In genomic region chr2:148020358-148021058, GRCh38 we compare ENCODE assay signal across 8 cellular contexts. TPM values are rescaled to one million over a fixed set of nuclear protein-coding genes. Genes with fewer than 3 reads are reported as not detected.
A peak's percentile ranks its signal among the peaks of the same experiment; 100 is the strongest.
DNase-seq lines count a peak whose midpoint lies in the region; ATAC-seq and TF ChIP-seq lines count a peak whose summit lies in the region.

Gene ORC4 (minus strand): TSS chr2:148020737. CDS start chr2:147975958, 44,779 bp downstream.

- peaks cover 0 to 7% (median 0%) of the 10 kb centered on the region in 6 donors for H3K36me3 ChIP-seq in spleen

- peaks cover 69% of the 10 kb centered on the region for H3K4me1 Mint-ChIP-seq in activated B cell treated with CpG ODN at 0.5 μM for 24 hours

- WGBS in spleen, 5 donors: 0 to 1% (median 0%) methylated on average over 43 to 45 of the region's 45 CpGs

- peak within 1 kb of the TSS; percentile 95 for H3K4me3 ChIP-seq in AG10803 (ENCODE audit: low read length)
- peak within 1 kb of the TSS; percentile 79 to 94 (median 86) for H3K4me3 ChIP-seq in spleen

- DNase-seq in AG10803 (ENCODE audit: low read depth): peak; percentile 99
- DNase-seq in NCI-H345 (lab: John Stamatoyannopoulos, UW): peak; percentile 99
- peak; percentile 78 for DNase-seq in activated B cell treated with CpG ODN at 0.5 μM for 24 hours
- DNase-seq in caudate nucleus (lab: John Stamatoyannopoulos, UW): peak; percentile 89 to 99 (median 97)
- DNase-seq in inferior parietal cortex (ENCODE audit: extremely low spot score): peak; percentile 96
- peak; percentile 99 for DNase-seq in spleen

- TF ChIP-seq CTCF in AG10803 (conservative IDR thresholded peaks at IDR 0.05; ENCODE audit: low read length) (peak; percentile 47), activated B cell treated with CpG ODN at 0.5 μM for 24 hours (IDR thresholded peaks at IDR 0.05) (no peak), spleen (IDR thresholded peaks at IDR 0.05 in 8 of 11, conservative IDR thresholded peaks at IDR 0.05 in 3 of 11) (peak in 4 of 11 experiments; percentile 10 to 29 (median 21))

- no peaks in the 10 kb centered on the region for H3K9me3 ChIP-seq in spleen

- H3K27me3 ChIP-seq in spleen (replicated peaks in 1 of 7): no peaks in the 10 kb centered on the region

- ATAC-seq in GM19023 (IDR thresholded peaks at IDR 0.05; ENCODE audit: unreplicated experiment) (peak; percentile 80), HG03280 (IDR thresholded peaks at IDR 0.05; ENCODE audit: unreplicated experiment) (peak; percentile 82), activated B cell treated with CpG ODN at 0.5 μM for 24 hours (ENCODE audit: low read depth) (peak; percentile 89)

- H3K4me1 ChIP-seq in spleen: peaks cover 32 to 79% (median 54%) of the 10 kb centered on the region in 6 donors

- H3K27me3 Mint-ChIP-seq in activated B cell treated with CpG ODN at 0.5 μM for 24 hours: no peaks in the 10 kb centered on the region

- peaks cover 30% of the 10 kb centered on the region for H3K36me3 Mint-ChIP-seq in activated B cell treated with CpG ODN at 0.5 μM for 24 hours (ENCODE audit: low read depth)

- no peaks in the 10 kb centered on the region for H3K9me3 Mint-ChIP-seq in activated B cell treated with CpG ODN at 0.5 μM for 24 hours

- peak within 1 kb of the TSS; percentile 95 for H3K27ac Mint-ChIP-seq in activated B cell treated with CpG ODN at 0.5 μM for 24 hours

- POLR2A ChIA-PET in activated B cell treated with CpG ODN at 0.5 μM for 24 hours (lab: Charles Lee): interaction anchor here (0.6 to 1.7 kb wide), 24 partner anchors 13 to 1567 kb away, joined by 3 to 23 read pairs (median 4); partner anchors contain the start of gene EPC2

- intact Hi-C loops in activated B cell treated with CpG ODN at 0.5 μM for 24 hours (cut with micrococcal nuclease) (loop anchor here (1.0 to 2.0 kb wide), 8 partner anchors 22 to 1567 kb away; partner anchors contain the start of genes KIF5C and MMADHC), spleen (cut with DNase I; ENCODE audit: low total_unique reads) (no loop called here)

- peak within 1 kb of the TSS; percentile 100 for H3K4me3 Mint-ChIP-seq in activated B cell treated with CpG ODN at 0.5 μM for 24 hours

- TF ChIP-seq POLR2A in spleen (IDR thresholded peaks at IDR 0.05): peak in 2 of 3 donors; percentile 12 to 53

- CTCF ChIA-PET in activated B cell treated with CpG ODN at 0.5 μM for 24 hours (lab: Charles Lee): interaction anchor here (1.0 to 1.4 kb wide), 4 partner anchors 30 to 625 kb away, joined by 3 to 7 read pairs (median 4); no protein-coding TSS in a partner anchor

- H3K27ac ChIP-seq in caudate nucleus (ENCODE audit: low read depth, low read length): peak within 1 kb of the TSS; percentile 94
- peak within 1 kb of the TSS; percentile 78 to 99 (median 96) for H3K27ac ChIP-seq in spleen

RNA-seq across cellular contexts. Expression of gene ORC4, which starts in this region (rescaled TPM):
- total RNA-seq in activated B cell treated with CpG ODN at 0.5 μM for 24 hours: 28.2 and 30.7 TPM in 2 replicates
- 10 to 100 TPM; 36.1 to 72.6 (median 43.3) TPM for total RNA-seq in spleen
- 10 to 100 TPM in 2 of 3 donors, 1 to 10 TPM in 1; 7.3 to 10.6 (median 10.3) TPM for polyA plus RNA-seq in spleen

Comparison
In these comparisons a context has a peak if more than half of its experiments do, and no peak if none do; other contexts are left out.
1. Peak in every context shown above with its lines: DNase-seq, ATAC-seq, H3K4me3 ChIP-seq and H3K27ac ChIP-seq.